In genomic region chr1:119266386-119266785, GRCh38 we compare ENCODE assay signal across 15 cellular contexts.
A peak's percentile ranks its signal among the peaks of the same experiment; 100 is the strongest.
DNase-seq lines count a peak whose midpoint lies in the region; ATAC-seq lines count a peak whose summit lies in the region.
"Had no signal": no experiment of that assay in that cellular context is flagged by ENCODE, and none has a peak within 500 bp of the region (broad histone marks: within the 10 kb centered on the region; RNA-seq: fewer than 3 reads in every experiment).

No MANE protein-coding gene starts in this region.

- intact Hi-C loops in aorta (cut with DNase I) = no loop called here

- H3K4me1 ChIP-seq in aorta (ENCODE audit: control insufficient read depth in 1 of 2, insufficient read depth in 2 of 2, low read length in 2 of 2) = no peaks in the 10 kb centered on the region
- H3K4me1 ChIP-seq: left ventricle myocardium inferior, Peyer's patch had no signal

- no peaks in the 10 kb centered on the region for H3K36me3 ChIP-seq in aorta (ENCODE audit: control insufficient read depth in 1 of 2, insufficient read depth in 2 of 2, low read length in 1 of 2)
- H3K36me3 ChIP-seq: left ventricle myocardium inferior, Peyer's patch had no signal

- H3K9me3 Mint-ChIP-seq in activated CD8-positive, alpha-beta memory T cell treated with anti-CD3 and anti-CD28 coated beads, Interleukin-2, amount 10 ng/mL, durations not matched to agents 7 days and 5 days (ENCODE audit: low read depth) = no peaks in the 10 kb centered on the region
- H3K9me3 Mint-ChIP-seq: activated T-helper 2 cell treated with anti-CD3 and anti-CD28 coated beads, Interferon-gamma antibody, Interleukin-2, Interleukin-4, amounts not matched to agents 10 μg/mL and 5 μg/mL and 100 μg/mL, durations not matched to agents 14 hours and 24 hours and 36 hours had no signal

- ATAC-seq in GM18511 (IDR thresholded peaks at IDR 0.05; ENCODE audit: unreplicated experiment) (peak; percentile 99), GM19468 (IDR thresholded peaks at IDR 0.05; ENCODE audit: extremely low read depth, unreplicated experiment) (peak; percentile 45), HG02943 (IDR thresholded peaks at IDR 0.05; ENCODE audit: low read depth, unreplicated experiment) (peak; percentile 88), HG03575 (IDR thresholded peaks at IDR 0.05; ENCODE audit: extremely low read depth, insufficient number of reproducible peaks, low FRiP score, unreplicated experiment) (peak; percentile 86), aorta (ENCODE audit: low FRiP score) (no peak)
- ATAC-seq in activated CD8-positive, alpha-beta memory T cell treated with anti-CD3 and anti-CD28 coated beads, Interleukin-2, amount 10 ng/mL, durations not matched to agents 7 days and 5 days = no peak

- CTCF ChIA-PET in activated CD8-positive, alpha-beta memory T cell treated with anti-CD3 and anti-CD28 coated beads, Interleukin-2, amount 10 ng/mL, durations not matched to agents 7 days and 5 days (lab: Charles Lee) = interaction anchor here (1.3 kb wide), 1 partner anchor 9 kb away, joined by 3 read pairs; no protein-coding TSS in a partner anchor

- 35 to 45% methylated on average over 1 of the region's 1 CpG for WGBS in aorta, 2 donors

- H3K36me3 Mint-ChIP-seq in activated CD8-positive, alpha-beta memory T cell treated with anti-CD3 and anti-CD28 coated beads, Interleukin-2, amount 10 ng/mL, durations not matched to agents 7 days and 5 days = no peaks in the 10 kb centered on the region
- H3K36me3 Mint-ChIP-seq: CD14-positive monocyte had no signal

- H3K27me3 ChIP-seq in aorta (ENCODE audit: control insufficient read depth in 1 of 2, insufficient read depth in 2 of 2, low read length in 1 of 2) = no peaks in the 10 kb centered on the region
- H3K27me3 ChIP-seq: Peyer's patch had no signal

- no peaks in the 10 kb centered on the region for H3K9me3 ChIP-seq in aorta (ENCODE audit: control insufficient read depth, low read length)
- H3K9me3 ChIP-seq: Peyer's patch had no signal

- H3K4me3 ChIP-seq in aorta (ENCODE audit: low read length in 2 of 2) = no peak overlapping the region
- H3K4me3 ChIP-seq: left ventricle myocardium inferior, Peyer's patch had no signal

- H3K27ac ChIP-seq in aorta (ENCODE audit: low read depth in 1 of 2, low read length in 2 of 2) = no peak overlapping the region
- H3K27ac ChIP-seq: left ventricle myocardium inferior, Peyer's patch, VCaP had no signal

- H3K4me1 Mint-ChIP-seq in activated CD8-positive, alpha-beta memory T cell treated with anti-CD3 and anti-CD28 coated beads, Interleukin-2, amount 10 ng/mL, durations not matched to agents 7 days and 5 days = no peaks in the 10 kb centered on the region
- H3K4me1 Mint-ChIP-seq: CD14-positive monocyte had no signal

- no peak overlapping the region for H3K4me3 Mint-ChIP-seq in activated CD8-positive, alpha-beta memory T cell treated with anti-CD3 and anti-CD28 coated beads, Interleukin-2, amount 10 ng/mL, durations not matched to agents 7 days and 5 days
- H3K4me3 Mint-ChIP-seq: CD14-positive monocyte had no signal

- no peak for DNase-seq in activated CD8-positive, alpha-beta memory T cell treated with anti-CD3 and anti-CD28 coated beads, Interleukin-2, amount 10 ng/mL, durations not matched to agents 7 days and 5 days
- DNase-seq in UCSD-AML1 (lab: John Stamatoyannopoulos, UW; ENCODE audit: unreplicated experiment) (no peak), aorta (no peak), HT-29 (ENCODE audit: low spot score) (no peak)
- DNase-seq: left ventricle myocardium inferior; NCI-H2171 treated with DMSO at 0.1 percent for 48 hours; Peyer's patch; stimulated activated CD4-positive, alpha-beta T cell treated with anti-CD3 and anti-CD28 coated beads, Interleukin-2, amount 100 ng/mL, for 24 hours had no signal

- no peak overlapping the region for H3K27ac Mint-ChIP-seq in activated CD8-positive, alpha-beta memory T cell treated with anti-CD3 and anti-CD28 coated beads, Interleukin-2, amount 10 ng/mL, durations not matched to agents 7 days and 5 days
- H3K27ac Mint-ChIP-seq: activated T-helper 2 cell treated with anti-CD3 and anti-CD28 coated beads, Interferon-gamma antibody, Interleukin-2, Interleukin-4, amounts not matched to agents 10 μg/mL and 5 μg/mL and 100 μg/mL, durations not matched to agents 14 hours and 24 hours and 36 hours; CD14-positive monocyte had no signal

- H3K27me3 Mint-ChIP-seq in activated CD8-positive, alpha-beta memory T cell treated with anti-CD3 and anti-CD28 coated beads, Interleukin-2, amount 10 ng/mL, durations not matched to agents 7 days and 5 days = peaks cover 8% of the 10 kb centered on the region

Comparison
In these comparisons a context has a peak if more than half of its experiments do, and no peak if none do; other contexts are left out.
1. ATAC-seq: peak in GM18511 (single experiment), GM19468 (single experiment), HG02943 (single experiment) and HG03575 (single experiment); none in activated CD8-positive, alpha-beta memory T cell treated with anti-CD3 and anti-CD28 coated beads, Interleukin-2, amount 10 ng/mL, durations not matched to agents 7 days and 5 days (single experiment) and aorta (single experiment).